1 cellular context compared by ENCODE assay signal in the genomic region with DNA sequence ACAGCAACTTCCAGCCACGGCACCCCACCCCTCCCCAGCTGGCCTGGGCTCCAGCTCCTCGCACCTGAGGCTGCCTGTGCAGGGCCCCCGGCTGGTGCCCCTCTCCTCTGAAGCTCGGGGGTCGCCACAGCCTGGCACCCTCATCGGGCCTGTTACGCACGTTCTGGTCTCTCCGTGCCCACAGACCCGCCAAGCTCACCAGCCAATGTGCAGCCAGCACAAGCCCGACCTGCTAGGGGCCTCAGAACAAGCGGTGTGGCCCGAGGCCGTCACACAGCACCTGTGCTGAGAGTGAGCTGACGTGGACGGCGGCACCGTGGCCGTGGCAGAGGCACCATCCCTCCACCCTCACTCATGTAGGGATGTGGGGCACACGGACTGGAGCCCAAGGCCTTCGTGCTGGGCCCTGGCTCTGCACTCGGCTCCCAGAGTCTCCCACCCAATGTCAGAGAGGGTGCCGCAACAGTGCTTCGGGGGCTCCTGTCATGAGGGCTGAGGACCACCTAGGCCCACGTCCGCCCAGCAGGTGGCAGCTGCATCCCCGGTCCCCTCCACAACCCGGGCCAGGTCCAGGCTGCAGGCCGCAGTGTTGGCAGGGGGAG.
TF ChIP-seq lines count a peak whose summit lies in the region.

No MANE protein-coding gene starts in this region.

TF ChIP-seq in H1, 55 proteins besides CTCF, POLR2A, EP300 and RAD21:
- TF ChIP-seq SRF (IDR thresholded peaks at IDR 0.05; ENCODE audit: low read depth, low read length) (no peak), PHF8 (conservative IDR thresholded peaks at IDR 0.05; ENCODE audit: low read depth, low read length) (no peak)
